13 cellular contexts compared by ENCODE assay signal in the genomic region with DNA sequence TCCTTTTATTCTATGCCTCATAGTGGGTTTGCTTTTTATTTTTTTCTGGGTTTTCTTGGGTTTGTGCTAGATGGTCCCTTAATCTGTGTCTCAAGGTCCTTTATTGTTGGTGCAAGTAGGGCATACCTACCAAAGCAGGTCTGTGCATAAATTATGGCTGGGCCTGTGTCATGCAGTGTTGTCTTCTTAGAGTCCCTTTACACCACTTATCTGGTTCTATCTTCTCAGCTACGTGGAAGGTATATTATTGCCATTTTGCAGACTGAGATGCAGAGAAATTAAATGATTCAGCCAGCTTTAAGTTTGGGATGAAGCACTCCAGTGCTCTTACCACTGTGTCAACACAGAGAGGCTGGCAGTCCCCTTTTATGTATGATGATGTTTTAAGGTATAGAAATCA.
"Had no signal": no experiment of that assay in that cellular context is flagged by ENCODE, and none has a peak within 500 bp of the region (broad histone marks: within the 10 kb centered on the region; RNA-seq: fewer than 3 reads in every experiment).

No MANE protein-coding gene starts in this region.

- DNase-seq: activated CD4-positive, alpha-beta T cell treated with anti-CD3 and anti-CD28 coated beads for 48 hours; activated CD8-positive, alpha-beta memory T cell treated with anti-CD3 and anti-CD28 coated beads, Interleukin-2, amount 50 U/mL, for 48 hours; activated gamma-delta T cell treated with Interleukin-2 at 50 U/mL for 16 hours; activated naive CD8-positive, alpha-beta T cell treated with anti-CD3 and anti-CD28 coated beads for 36 hours; brain microvascular endothelial cell; effector memory CD4-positive, alpha-beta T cell; kidney glomerular epithelial cell; psoas muscle; right lobe of liver; stimulated activated naive CD8-positive, alpha-beta T cell treated with anti-CD3 and anti-CD28 coated beads, Interleukin-15, amount 100 ng/mL, for 72 hours; T-helper 17 cell had no signal

- H3K36me3 Mint-ChIP-seq: activated naive CD8-positive, alpha-beta T cell treated with anti-CD3 and anti-CD28 coated beads for 36 hours; natural killer cell treated with Interleukin-12 subunit alpha and Interleukin-12 subunit beta and Interleukin-15 and Interleukin-18, amount 100 ng/mL, for 72 hours had no signal

- H3K4me3 ChIP-seq: gastroesophageal sphincter, psoas muscle, right lobe of liver had no signal

- H3K36me3 ChIP-seq: brain microvascular endothelial cell, gastroesophageal sphincter, right lobe of liver had no signal

- H3K27me3 Mint-ChIP-seq: activated naive CD8-positive, alpha-beta T cell treated with anti-CD3 and anti-CD28 coated beads for 36 hours; natural killer cell treated with Interleukin-12 subunit alpha and Interleukin-12 subunit beta and Interleukin-15 and Interleukin-18, amount 100 ng/mL, for 72 hours; stimulated activated naive CD8-positive, alpha-beta T cell treated with anti-CD3 and anti-CD28 coated beads, Interleukin-15, amount 100 ng/mL, for 72 hours; T-helper 17 cell had no signal

- H3K9me3 ChIP-seq: gastroesophageal sphincter, psoas muscle, right lobe of liver had no signal

- H3K4me1 ChIP-seq: gastroesophageal sphincter, psoas muscle, right lobe of liver had no signal

- H3K27ac Mint-ChIP-seq: activated naive CD8-positive, alpha-beta T cell treated with anti-CD3 and anti-CD28 coated beads for 36 hours; natural killer cell treated with Interleukin-12 subunit alpha and Interleukin-12 subunit beta and Interleukin-15 and Interleukin-18, amount 100 ng/mL, for 72 hours; stimulated activated naive CD8-positive, alpha-beta T cell treated with anti-CD3 and anti-CD28 coated beads, Interleukin-15, amount 100 ng/mL, for 72 hours; T-helper 17 cell had no signal

- H3K27ac ChIP-seq: brain microvascular endothelial cell, gastroesophageal sphincter, psoas muscle, right lobe of liver had no signal

- H3K27me3 ChIP-seq: brain microvascular endothelial cell, gastroesophageal sphincter, right lobe of liver had no signal

- H3K4me3 Mint-ChIP-seq: activated naive CD8-positive, alpha-beta T cell treated with anti-CD3 and anti-CD28 coated beads for 36 hours; natural killer cell treated with Interleukin-12 subunit alpha and Interleukin-12 subunit beta and Interleukin-15 and Interleukin-18, amount 100 ng/mL, for 72 hours; stimulated activated naive CD8-positive, alpha-beta T cell treated with anti-CD3 and anti-CD28 coated beads, Interleukin-15, amount 100 ng/mL, for 72 hours; T-helper 17 cell had no signal

- H3K4me1 Mint-ChIP-seq: activated naive CD8-positive, alpha-beta T cell treated with anti-CD3 and anti-CD28 coated beads for 36 hours; stimulated activated naive CD8-positive, alpha-beta T cell treated with anti-CD3 and anti-CD28 coated beads, Interleukin-15, amount 100 ng/mL, for 72 hours; T-helper 17 cell had no signal
